1 cellular context compared by ENCODE assay signal in genomic region chr4:116537828-116538227, GRCh38.
TF ChIP-seq lines count a peak whose summit lies in the region.

No MANE protein-coding gene starts in this region.

TF ChIP-seq in GM23338, 12 proteins besides CTCF, POLR2A, EP300 and RAD21 (continued from another document):
- TF ChIP-seq EZH2 (IDR thresholded peaks at IDR 0.05; ENCODE audit: low read depth, unreplicated experiment) = no peak
- no peak for TF ChIP-seq ZNF331 (CRISPR knock-in tag; IDR thresholded peaks at IDR 0.05; ENCODE audit: low read depth)
